ENCODE assay signal across 9 cellular contexts in genomic region chr14:51828017-51828797, GRCh38. TPM values are rescaled to one million over a fixed set of nuclear protein-coding genes. Genes with fewer than 3 reads are reported as not detected.
A peak's percentile ranks its signal among the peaks of the same experiment; 100 is the strongest.
DNase-seq lines count a peak whose midpoint lies in the region; ATAC-seq and TF ChIP-seq lines count a peak whose summit lies in the region.
"Had no signal": no experiment of that assay in that cellular context is flagged by ENCODE, and none has a peak within 500 bp of the region (broad histone marks: within the 10 kb centered on the region; RNA-seq: fewer than 3 reads in every experiment).

No MANE protein-coding gene starts in this region.

- H3K23ac ChIP-seq in mesenchymal stem cell (ENCODE audit: low read length in 2 of 2) = no peak overlapping the region

- peak in 4 of 5 donors; percentile 25 to 63 (median 32) for DNase-seq in heart left ventricle
- no peak for DNase-seq in Right ventricle myocardium superior
- peak; percentile 34 for DNase-seq in SK-MEL-5 (ENCODE audit: low read depth, low spot score)
- DNase-seq in activated gamma-delta T cell treated with Interleukin-2 at 50 U/mL for 16 hours = peak; percentile 71
- peak; percentile 79 for DNase-seq in mesenchymal stem cell
- peak in 1 of 2 donors; percentile 81 for DNase-seq in upper lobe of left lung
- DNase-seq in coronary artery (ENCODE audit: low spot score) = no peak

- no peak overlapping the region for H3K4me2 ChIP-seq in mesenchymal stem cell (ENCODE audit: low read length, poor library complexity, severe bottlenecking)

- H3K27ac ChIP-seq in heart left ventricle = no peak overlapping the region
- H3K27ac ChIP-seq in mesenchymal stem cell (ENCODE audit: low read length, poor library complexity, severe bottlenecking) = peak overlapping the region; percentile 28
- no peak overlapping the region for H3K27ac ChIP-seq in upper lobe of left lung
- no peak overlapping the region for H3K27ac ChIP-seq in coronary artery

- no peak overlapping the region for H4K8ac ChIP-seq in mesenchymal stem cell (ENCODE audit: low read length)

- TF ChIP-seq CTCF in heart left ventricle (IDR thresholded peaks at IDR 0.05) = no peak
- TF ChIP-seq CTCF in upper lobe of left lung (IDR thresholded peaks at IDR 0.05) = no peak
- TF ChIP-seq CTCF in coronary artery (IDR thresholded peaks at IDR 0.05) = no peak

- TF ChIP-seq POLR2A in heart left ventricle (IDR thresholded peaks at IDR 0.05) (no peak), upper lobe of left lung (IDR thresholded peaks at IDR 0.05) (no peak)

- no peak for TF ChIP-seq EP300 in upper lobe of left lung (IDR thresholded peaks at IDR 0.05)

- H3K27me3 ChIP-seq in heart left ventricle (peaks cover 0 to 9% (median 0%) of the 10 kb centered on the region in 9 donors), mesenchymal stem cell (ENCODE audit: control insufficient read depth in 1 of 2, insufficient read depth in 1 of 2, low read length in 2 of 2) (no peaks in the 10 kb centered on the region), upper lobe of left lung (no peaks in the 10 kb centered on the region)

- peaks cover 0 to 9% (median 0%) of the 10 kb centered on the region in 12 donors for H3K4me1 ChIP-seq in heart left ventricle
- H3K4me1 ChIP-seq in mesenchymal stem cell (ENCODE audit: control insufficient read depth, insufficient read depth, low read depth, low read length) = peaks cover 7% of the 10 kb centered on the region
- no peaks in the 10 kb centered on the region for H3K4me1 ChIP-seq in upper lobe of left lung

- no peaks in the 10 kb centered on the region for H3K79me1 ChIP-seq in mesenchymal stem cell (replicated peaks; ENCODE audit: low read length, poor library complexity, severe bottlenecking)

- H3K4me3 ChIP-seq in heart left ventricle (no peak overlapping the region), mesenchymal stem cell (ENCODE audit: insufficient read depth in 1 of 2, low read depth in 1 of 2, low read length in 2 of 2) (no peak overlapping the region), upper lobe of left lung (no peak overlapping the region), coronary artery (no peak overlapping the region)
- H3K4me3 ChIP-seq: dorsolateral prefrontal cortex had no signal

- no peak overlapping the region for H2AK5ac ChIP-seq in mesenchymal stem cell (ENCODE audit: low read length, severe bottlenecking)

- H2BK12ac ChIP-seq in mesenchymal stem cell (ENCODE audit: low read length in 2 of 2) = no peak overlapping the region

- ATAC-seq in heart left ventricle (peak in 2 of 4 donors; percentile 43 to 54), Right ventricle myocardium superior (ENCODE audit: poor library complexity) (no peak), HG03103 (IDR thresholded peaks at IDR 0.05; ENCODE audit: low read depth, unreplicated experiment) (peak; percentile 94), upper lobe of left lung (ENCODE audit: low FRiP score in 2 of 2) (peak; percentile 55 to 60)

- no peak overlapping the region for H4K91ac ChIP-seq in mesenchymal stem cell (ENCODE audit: low read length)

- no peak overlapping the region for H2BK120ac ChIP-seq in mesenchymal stem cell (ENCODE audit: low read depth, low read length)

- peaks cover 0 to 11% (median 3%) of the 10 kb centered on the region in 12 donors for H3K9me3 ChIP-seq in heart left ventricle
- H3K9me3 ChIP-seq in mesenchymal stem cell (ENCODE audit: control insufficient read depth, low read length) = peaks cover 6% of the 10 kb centered on the region
- H3K9me3 ChIP-seq in upper lobe of left lung = peaks cover 0 to 5% (median 2%) of the 10 kb centered on the region in 4 donors

- no peak overlapping the region for H2BK15ac ChIP-seq in mesenchymal stem cell (ENCODE audit: low read depth, poor library complexity, severe bottlenecking)

- peak overlapping the region; percentile 55 for H2AFZ ChIP-seq in mesenchymal stem cell (ENCODE audit: low read depth, low read length)

- WGBS in heart left ventricle, 4 donors = 36 to 48% (median 45%) methylated on average over 8 of the region's 8 CpGs
- 17% methylated on average over 7 of the region's 8 CpGs for WGBS in mesenchymal stem cell
- WGBS in upper lobe of left lung, 2 donors = 48 to 50% methylated on average over 8 of the region's 8 CpGs

- peak overlapping the region in 1 of 2 experiments; percentile 74 for H3K14ac ChIP-seq in mesenchymal stem cell (ENCODE audit: low read length in 2 of 2)

- no peaks in the 10 kb centered on the region for H3K36me3 ChIP-seq in heart left ventricle
- H3K36me3 ChIP-seq in mesenchymal stem cell (ENCODE audit: control insufficient read depth in 1 of 2, insufficient read depth in 2 of 2, low read depth in 1 of 2, low read length in 2 of 2) = no peaks in the 10 kb centered on the region
- H3K36me3 ChIP-seq in upper lobe of left lung = no peaks in the 10 kb centered on the region

- intact Hi-C loops in heart left ventricle (cut with DNase I) = no loop called here
- intact Hi-C loops in Right ventricle myocardium superior (cut with DNase I) = no loop called here

- peak overlapping the region in 1 of 2 experiments; percentile 26 for H3K4ac ChIP-seq in mesenchymal stem cell (ENCODE audit: low read depth in 1 of 2, low read length in 2 of 2)

- H3K18ac ChIP-seq in mesenchymal stem cell (ENCODE audit: low read depth in 1 of 2, low read length in 2 of 2) = peak overlapping the region in 1 of 2 experiments; percentile 69

- no peak overlapping the region for H3K9ac ChIP-seq in mesenchymal stem cell (ENCODE audit: low read length)

- no peak overlapping the region for H2BK5ac ChIP-seq in mesenchymal stem cell (ENCODE audit: low read depth, low read length, poor library complexity, severe bottlenecking)

- in situ Hi-C loops in SK-MEL-5 (cut with HindIII; ENCODE audit: low pct_unique_long_range_greater_than_20kb, low sequenced_read_pairs) = no loop called here

RNA-seq across cellular contexts. Expression of gene GNG2, which starts 32.2 kb away (rescaled TPM):
- total RNA-seq in heart left ventricle (10 to 100 TPM in 2 of 9 donors, 1 to 10 TPM in 7; 3.3 to 29.2 (median 7.8) TPM), Right ventricle myocardium superior (10.3 TPM), upper lobe of left lung (10 to 100 TPM in 3 of 6 donors, 1 to 10 TPM in 3; 4.2 to 29.0 (median 10.1) TPM)
- 1 to 10 TPM; 3.1 to 3.7 TPM for polyA plus RNA-seq in heart left ventricle
- total RNA-seq in SK-MEL-5 (2014; rRNA removed; shearing (Covaris generic)) = 19.1 and 22.3 TPM in 2 replicates
- polyA plus RNA-seq in SK-MEL-5 (2015; cell fraction: cytosol; rRNA removed) = 25.5 and 26.6 TPM in 2 replicates
- polyA plus RNA-seq in SK-MEL-5 (2015; cell fraction: nucleus; rRNA removed) = 7.3 and 12.8 TPM in 2 replicates
- polyA plus RNA-seq in mesenchymal stem cell (2013, experiment 1 of 2) = 57.8 TPM
- 57.5 TPM for polyA plus RNA-seq in mesenchymal stem cell (2013, experiment 2 of 2)

Comparison
In these comparisons a context has a peak if more than half of its experiments do, and no peak if none do; other contexts are left out.
1. DNase-seq: peak in heart left ventricle (4 of 5), SK-MEL-5 (single experiment), activated gamma-delta T cell treated with Interleukin-2 at 50 U/mL for 16 hours (single experiment) and mesenchymal stem cell (single experiment); none in Right ventricle myocardium superior (single experiment) and coronary artery (single experiment).